In the genomic region with DNA sequence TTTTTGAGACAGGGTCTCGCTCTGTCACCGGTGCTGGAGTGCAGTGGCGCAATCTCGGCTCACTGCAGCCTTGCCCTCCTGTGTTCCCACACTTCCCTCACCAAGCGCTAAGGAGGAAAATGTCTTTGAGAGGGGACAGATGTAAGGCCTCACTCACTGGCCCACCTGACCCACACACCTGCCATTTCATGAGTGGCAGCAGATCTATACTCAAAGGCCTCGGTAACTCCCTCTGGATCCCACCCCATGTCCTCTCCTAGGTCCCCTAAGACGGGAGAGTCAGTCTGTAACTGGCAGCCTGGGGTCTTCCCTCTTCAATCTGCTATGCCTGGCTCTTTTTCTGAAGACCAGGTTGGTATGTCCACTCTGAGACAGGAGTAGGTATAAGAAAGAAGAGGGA, we compare ENCODE assay signal across 32 cellular contexts. TPM values are rescaled to one million over a fixed set of nuclear protein-coding genes. Genes with fewer than 3 reads are reported as not detected.
"Had no signal": no experiment of that assay in that cellular context is flagged by ENCODE, and none has a peak within 500 bp of the region (broad histone marks: within the 10 kb centered on the region; RNA-seq: fewer than 3 reads in every experiment).

No MANE protein-coding gene starts in this region.

- FAIRE-seq: endothelial cell of umbilical vein, kidney, urothelium cell line had no signal

- H3K27me3 Mint-ChIP-seq: activated CD4-positive, alpha-beta T cell treated with anti-CD3 and anti-CD28 coated beads for 36 hours; activated T-cell treated with anti-CD3 and anti-CD28 coated beads, Interleukin-2, amount 50 U/mL, for 24 hours; naive B cell had no signal

- ATAC-seq: activated CD4-positive, alpha-beta T cell treated with anti-CD3 and anti-CD28 coated beads for 36 hours; gastroesophageal sphincter; left colon; right cardiac atrium; stimulated activated naive CD8-positive, alpha-beta T cell treated with anti-CD3 and anti-CD28 coated beads, Interleukin-15, Interleukin-2, amounts not matched to agents 100 U/mL and 50 U/mL, for 24 hours had no signal

- H3K4me3 Mint-ChIP-seq: activated CD4-positive, alpha-beta T cell treated with anti-CD3 and anti-CD28 coated beads for 36 hours; activated naive CD4-positive, alpha-beta T cell treated with anti-CD3 and anti-CD28 coated beads, Interleukin-2, amount 10 ng/mL, durations not matched to agents 7 days and 5 days; activated naive CD8-positive, alpha-beta T cell treated with anti-CD3 and anti-CD28 coated beads, Interleukin-2, amount 10 ng/mL, durations not matched to agents 7 days and 5 days; activated T-cell treated with anti-CD3 and anti-CD28 coated beads, Interleukin-2, amount 50 U/mL, for 24 hours had no signal

- H3K9me3 Mint-ChIP-seq: activated naive CD4-positive, alpha-beta T cell treated with anti-CD3 and anti-CD28 coated beads, Interleukin-2, amount 10 ng/mL, durations not matched to agents 7 days and 5 days; activated naive CD8-positive, alpha-beta T cell treated with anti-CD3 and anti-CD28 coated beads, Interleukin-2, amount 10 ng/mL, durations not matched to agents 7 days and 5 days; activated T-cell treated with anti-CD3 and anti-CD28 coated beads, Interleukin-2, amount 50 U/mL, for 24 hours; naive B cell had no signal

- H3K27ac Mint-ChIP-seq: activated naive CD8-positive, alpha-beta T cell treated with anti-CD3 and anti-CD28 coated beads, Interleukin-2, amount 10 ng/mL, durations not matched to agents 7 days and 5 days; activated T-cell treated with anti-CD3 and anti-CD28 coated beads, Interleukin-2, amount 50 U/mL, for 24 hours had no signal

- H3K4me1 Mint-ChIP-seq: activated naive CD8-positive, alpha-beta T cell treated with anti-CD3 and anti-CD28 coated beads, Interleukin-2, amount 10 ng/mL, durations not matched to agents 7 days and 5 days had no signal

- DNase-seq: activated CD4-positive, alpha-beta T cell treated with anti-CD3 and anti-CD28 coated beads for 36 hours; activated CD4-positive, CD25-positive, alpha-beta regulatory T cell; activated CD8-positive, alpha-beta memory T cell treated with anti-CD3 and anti-CD28 coated beads, Interleukin-2, amount 50 U/mL, for 48 hours; activated gamma-delta T cell; activated naive CD4-positive, alpha-beta T cell treated with anti-CD3 and anti-CD28 coated beads, Interleukin-2, amount 10 ng/mL, durations not matched to agents 7 days and 5 days; activated naive CD8-positive, alpha-beta T cell treated with anti-CD3 and anti-CD28 coated beads, Interleukin-2, amount 10 ng/mL, durations not matched to agents 7 days and 5 days; activated T-cell treated with anti-CD3 and anti-CD28 coated beads, Interleukin-2, amount 50 U/mL, for 24 hours; brain microvascular endothelial cell; cortex of kidney; kidney; left colon; mammary epithelial cell; naive B cell; posterior cingulate gyrus; right cardiac atrium; spleen; stimulated activated naive CD8-positive, alpha-beta T cell treated with anti-CD3 and anti-CD28 coated beads, Interleukin-15, Interleukin-2, amounts not matched to agents 100 U/mL and 50 U/mL, for 24 hours; T-helper 1 cell; testis; transverse colon had no signal

- H3K9me3 ChIP-seq: ascending aorta, gastroesophageal sphincter, spleen, testis, transverse colon had no signal

- H3K36me3 Mint-ChIP-seq: activated naive CD4-positive, alpha-beta T cell treated with anti-CD3 and anti-CD28 coated beads, Interleukin-2, amount 10 ng/mL, durations not matched to agents 7 days and 5 days; activated naive CD8-positive, alpha-beta T cell treated with anti-CD3 and anti-CD28 coated beads, Interleukin-2, amount 10 ng/mL, durations not matched to agents 7 days and 5 days; naive B cell had no signal

RNA-seq across cellular contexts. Expression of gene TMEM247, which starts 12.9 kb away (rescaled TPM):
- total RNA-seq: activated CD4-positive, alpha-beta T cell treated with anti-CD3 and anti-CD28 coated beads for 36 hours; activated CD8-positive, alpha-beta memory T cell treated with anti-CD3 and anti-CD28 coated beads for 36 hours; activated naive CD8-positive, alpha-beta T cell treated with anti-CD3 and anti-CD28 coated beads, Interleukin-2, amount 10 ng/mL, durations not matched to agents 7 days and 5 days; ascending aorta; cardiac septum; cerebellum; endothelial cell of umbilical vein; fibroblast of lung; fibroblast of villous mesenchyme; gastroesophageal sphincter; hepatocyte; kidney; left colon; liver; mammary epithelial cell; omental fat pad; right cardiac atrium; spleen; transverse colon had no signal
